In the genomic region with DNA sequence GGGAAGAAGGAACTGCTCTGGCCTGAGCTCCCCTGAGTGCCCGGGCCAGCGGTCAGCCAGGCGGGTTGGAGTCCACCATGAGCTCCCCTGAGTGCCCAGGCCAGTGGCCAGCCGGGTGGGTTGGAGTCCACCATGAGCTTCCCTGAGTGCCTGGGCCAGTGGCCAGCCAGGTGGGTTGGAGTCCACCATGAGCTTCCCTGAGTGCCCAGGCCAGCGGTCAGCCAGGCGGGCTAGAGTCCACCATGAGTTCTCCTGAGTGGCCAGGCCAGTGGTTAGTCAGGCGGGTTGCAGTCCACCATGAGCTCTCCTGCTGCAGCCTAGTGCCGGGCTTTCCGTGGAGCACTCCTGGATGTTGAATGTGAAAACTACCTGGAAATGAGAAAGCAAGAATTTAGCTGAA, we compare ENCODE assay signal across 23 cellular contexts.
"Had no signal": no experiment of that assay in that cellular context is flagged by ENCODE, and none has a peak within 500 bp of the region (broad histone marks: within the 10 kb centered on the region; RNA-seq: fewer than 3 reads in every experiment).

No MANE protein-coding gene starts in this region.

- H3K4me1 ChIP-seq: colonic mucosa, neural progenitor cell, thyroid gland had no signal

- H3K36me3 ChIP-seq: colonic mucosa, neural progenitor cell, thyroid gland had no signal

- DNase-seq: activated CD4-positive, alpha-beta T cell treated with anti-CD3 and anti-CD28 coated beads, Interleukin-2, amount 50 U/mL, for 1 hour; activated CD8-positive, alpha-beta T cell treated with anti-CD3 and anti-CD28 coated beads for 36 hours; activated naive CD4-positive, alpha-beta T cell treated with Interleukin-2 at 50 U/mL for 16 hours; activated T-cell treated with anti-CD3 and anti-CD28 coated beads, Interleukin-2, amount 50 U/mL, for 4 hours; anterior cingulate cortex; colonic mucosa; effector CD8-positive, alpha-beta T cell; left ventricle myocardium superior; midbrain; natural killer cell; occipital lobe; right cardiac atrium; stimulated activated CD4-positive, alpha-beta T cell treated with anti-CD3 and anti-CD28 coated beads, Interleukin-4, amount 100 ng/mL, for 4 hours; stimulated activated CD8-positive, alpha-beta memory T cell treated with anti-CD3 and anti-CD28 coated beads, Interleukin-4, amount 100 ng/mL, for 48 hours; stimulated activated naive CD8-positive, alpha-beta T cell treated with anti-CD3 and anti-CD28 coated beads, Interleukin-15, amount 100 ng/mL, for 72 hours; substantia nigra; T-helper 2 cell; thyroid gland had no signal

- H3K27me3 ChIP-seq: colonic mucosa, neural progenitor cell, thyroid gland had no signal

- H3K4me3 ChIP-seq: colonic mucosa, neural progenitor cell, skin epidermis, thyroid gland had no signal

- H3K27ac ChIP-seq: colonic mucosa, neural progenitor cell, skin epidermis, thyroid gland had no signal

- H3K9me3 ChIP-seq: colonic mucosa, thyroid gland had no signal

- ATAC-seq: activated CD8-positive, alpha-beta T cell treated with anti-CD3 and anti-CD28 coated beads for 36 hours; activated T-cell treated with anti-CD3 and anti-CD28 coated beads, Interleukin-2, amount 50 U/mL, for 4 hours; activated T-helper 17 cell treated with anti-CD3 and anti-CD28 coated beads, Interleukin-2, amount 50 U/mL, for 72 hours; left ventricle myocardium superior; natural killer cell; right cardiac atrium; stimulated activated memory B cell treated with anti-CD40 and anti-IgM and Interleukin-4, amounts not matched to agents 10 μg/mL and 1 μg/mL and 100 μg/mL, for 72 hours; stimulated activated naive CD8-positive, alpha-beta T cell treated with anti-CD3 and anti-CD28 coated beads, Interleukin-15, amount 100 ng/mL, for 72 hours; WTC11 had no signal
